29 cellular contexts compared by ENCODE assay signal in genomic region chr2:4188561-4188960, GRCh38.
"Had no signal": no experiment of that assay in that cellular context is flagged by ENCODE, and none has a peak within 500 bp of the region (broad histone marks: within the 10 kb centered on the region; RNA-seq: fewer than 3 reads in every experiment).

No MANE protein-coding gene starts in this region.

- H3K4me1 Mint-ChIP-seq: natural killer cell; nephron; stimulated activated effector memory CD8-positive, alpha-beta T cell treated with anti-CD3 and anti-CD28 coated beads, Interleukin-12 subunit alpha, Interleukin-12 subunit beta, amount 100 ng/mL, for 72 hours; stimulated activated naive B cell treated with anti-CD40 and anti-IgM and Interleukin-4, amounts not matched to agents 10 μg/mL and 1 μg/mL and 100 μg/mL, for 72 hours had no signal

- H3K9me3 ChIP-seq: ovary, psoas muscle, right lobe of liver, suprapubic skin, testis, tibial artery, upper lobe of right lung, uterus had no signal

- H3K4me3 Mint-ChIP-seq: natural killer cell; nephron; neural progenitor cell; stimulated activated effector memory CD8-positive, alpha-beta T cell treated with anti-CD3 and anti-CD28 coated beads, Interleukin-12 subunit alpha, Interleukin-12 subunit beta, amount 100 ng/mL, for 72 hours; stimulated activated naive B cell treated with anti-CD40 and anti-IgM and Interleukin-4, amounts not matched to agents 10 μg/mL and 1 μg/mL and 100 μg/mL, for 72 hours; stimulated activated naive CD8-positive, alpha-beta T cell treated with anti-CD3 and anti-CD28 coated beads, Interleukin-15, Interleukin-2, amounts not matched to agents 100 ng/mL and 50 ng/mL, for 24 hours; type B pancreatic cell had no signal

- FAIRE-seq: small intestine had no signal

- DNase-seq: natural killer cell; occipital lobe; ovary; posterior cingulate gyrus; psoas muscle; right cardiac atrium; right lobe of liver; sigmoid colon; small intestine; stimulated activated CD4-positive, alpha-beta T cell treated with anti-CD3 and anti-CD28 coated beads, Interleukin-15, amount 100 ng/mL, for 24 hours; stimulated activated CD4-positive, alpha-beta T cell treated with anti-CD3 and anti-CD28 coated beads, Interleukin-2, amount 100 ng/mL, for 24 hours; stimulated activated CD4-positive, alpha-beta T cell treated with anti-CD3 and anti-CD28 coated beads, Interleukin-2, amount 100 ng/mL, for 48 hours; stimulated activated CD4-positive, alpha-beta T cell treated with anti-CD3 and anti-CD28 coated beads, Interleukin-4, amount 100 ng/mL, for 24 hours; stimulated activated naive B cell treated with anti-CD40 and anti-IgM and Interleukin-4, amounts not matched to agents 10 μg/mL and 1 μg/mL and 100 μg/mL, for 72 hours; stimulated activated naive CD4-positive, alpha-beta T cell treated with Interleukin-2 at 50 U/mL for 16 hours; substantia nigra; testis; tibial artery; transverse colon; upper lobe of right lung; uterus had no signal

- H3K36me3 Mint-ChIP-seq: natural killer cell; stimulated activated effector memory CD8-positive, alpha-beta T cell treated with anti-CD3 and anti-CD28 coated beads, Interleukin-12 subunit alpha, Interleukin-12 subunit beta, amount 100 ng/mL, for 72 hours; stimulated activated naive B cell treated with anti-CD40 and anti-IgM and Interleukin-4, amounts not matched to agents 10 μg/mL and 1 μg/mL and 100 μg/mL, for 72 hours; type B pancreatic cell had no signal

- H3K27me3 ChIP-seq: neural progenitor cell, ovary, right lobe of liver, sigmoid colon, suprapubic skin, testis, tibial artery, transverse colon, upper lobe of right lung, uterus had no signal

- H3K36me3 ChIP-seq: neural progenitor cell, ovary, right lobe of liver, sigmoid colon, suprapubic skin, tibial artery, transverse colon, upper lobe of right lung, uterus had no signal

- H3K4me3 ChIP-seq: neural progenitor cell, ovary, psoas muscle, right lobe of liver, sigmoid colon, suprapubic skin, testis, tibial artery, transverse colon, upper lobe of right lung, uterus had no signal

- H3K27ac ChIP-seq: neural progenitor cell, ovary, parathyroid adenoma, psoas muscle, right lobe of liver, sigmoid colon, suprapubic skin, testis, tibial artery, transverse colon, upper lobe of right lung, uterus had no signal

- H3K4me1 ChIP-seq: parathyroid adenoma, psoas muscle, right lobe of liver, sigmoid colon, suprapubic skin, testis, tibial artery, transverse colon, upper lobe of right lung, uterus had no signal

- H3K27me3 Mint-ChIP-seq: stimulated activated naive B cell treated with anti-CD40 and anti-IgM and Interleukin-4, amounts not matched to agents 10 μg/mL and 1 μg/mL and 100 μg/mL, for 72 hours; stimulated activated naive CD8-positive, alpha-beta T cell treated with anti-CD3 and anti-CD28 coated beads, Interleukin-15, Interleukin-2, amounts not matched to agents 100 ng/mL and 50 ng/mL, for 24 hours had no signal

- H3K27ac Mint-ChIP-seq: natural killer cell; nephron; neural progenitor cell; progenitor cell of endocrine pancreas; stimulated activated effector memory CD8-positive, alpha-beta T cell treated with anti-CD3 and anti-CD28 coated beads, Interleukin-12 subunit alpha, Interleukin-12 subunit beta, amount 100 ng/mL, for 72 hours; stimulated activated naive B cell treated with anti-CD40 and anti-IgM and Interleukin-4, amounts not matched to agents 10 μg/mL and 1 μg/mL and 100 μg/mL, for 72 hours; stimulated activated naive CD8-positive, alpha-beta T cell treated with anti-CD3 and anti-CD28 coated beads, Interleukin-15, Interleukin-2, amounts not matched to agents 100 ng/mL and 50 ng/mL, for 24 hours; type B pancreatic cell had no signal
